In genomic region chr3:187916072-187916471, GRCh38 we compare ENCODE assay signal across 15 cellular contexts.
"Had no signal": no experiment of that assay in that cellular context is flagged by ENCODE, and none has a peak within 500 bp of the region (broad histone marks: within the 10 kb centered on the region; RNA-seq: fewer than 3 reads in every experiment).

No MANE protein-coding gene starts in this region.

- ATAC-seq: activated CD8-positive, alpha-beta memory T cell treated with anti-CD3 and anti-CD28 coated beads, Interleukin-2, amount 10 ng/mL, durations not matched to agents 7 days and 5 days; left lobe of liver; mucosa of descending colon; naive thymus-derived CD4-positive, alpha-beta T cell; pancreas; stimulated activated memory B cell treated with anti-CD40 and anti-IgM and Interleukin-4, amounts not matched to agents 10 μg/mL and 1 μg/mL and 100 μg/mL, for 72 hours had no signal

- DNase-seq: activated CD4-positive, alpha-beta memory T cell treated with anti-CD3 and anti-CD28 coated beads for 36 hours; activated CD4-positive, alpha-beta T cell treated with anti-CD3 and anti-CD28 coated beads for 1 hour; activated CD8-positive, alpha-beta memory T cell treated with anti-CD3 and anti-CD28 coated beads, Interleukin-2, amount 10 ng/mL, durations not matched to agents 7 days and 5 days; activated effector memory CD4-positive, alpha-beta T cell treated with anti-CD3 and anti-CD28 coated beads, Interleukin-2, amount 50 U/mL, for 16 hours; activated T-cell treated with anti-CD3 and anti-CD28 coated beads, Interleukin-2, amount 50 U/mL, for 48 hours; dorsolateral prefrontal cortex; endodermal cell; islet precursor cell; mucosa of descending colon; naive thymus-derived CD4-positive, alpha-beta T cell; pancreas; T1000; thyroid gland had no signal

- H3K27me3 ChIP-seq: pancreas, thyroid gland had no signal

- H3K4me3 ChIP-seq: dorsolateral prefrontal cortex, mucosa of descending colon, pancreas, thyroid gland had no signal

- H3K9me3 ChIP-seq: mucosa of descending colon, pancreas, thyroid gland had no signal

- H3K27ac ChIP-seq: pancreas, thyroid gland had no signal

- H3K4me1 ChIP-seq: thyroid gland had no signal

- FAIRE-seq: pancreas had no signal

- H3K36me3 ChIP-seq: pancreas, thyroid gland had no signal
